8 cellular contexts compared by ENCODE assay signal in the genomic region with DNA sequence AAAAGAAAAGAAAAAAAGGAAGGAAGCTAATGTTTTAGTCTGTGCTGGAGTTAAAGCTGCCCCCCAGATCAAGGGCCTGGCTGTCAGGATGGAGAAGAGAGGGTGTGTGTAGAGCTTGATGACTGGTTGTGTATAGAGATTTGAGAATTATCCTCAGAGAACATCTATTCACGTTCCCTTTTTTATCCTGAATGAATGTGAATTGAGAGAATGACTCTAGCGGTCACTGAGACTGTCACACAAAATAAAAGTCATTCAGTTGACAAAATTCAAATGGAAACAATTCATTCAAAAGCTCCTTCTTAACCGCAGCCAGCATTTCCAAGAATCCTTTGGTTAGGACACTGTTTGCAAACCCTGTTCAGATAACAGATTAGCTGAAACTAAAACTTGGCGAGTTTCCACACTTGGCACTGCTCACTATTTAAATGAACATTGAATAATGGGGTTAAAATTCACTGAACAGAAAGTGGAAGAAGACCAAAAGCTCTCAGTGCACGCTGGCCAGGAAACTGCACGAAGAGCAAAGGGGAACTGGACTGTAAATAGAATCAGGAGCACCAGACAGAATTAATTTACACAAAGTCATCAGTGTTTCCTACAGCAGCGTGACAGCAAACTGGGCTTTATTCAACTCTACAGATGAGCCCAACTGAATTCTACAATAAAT. TPM values are rescaled to one million over a fixed set of nuclear protein-coding genes. Genes with fewer than 3 reads are reported as not detected.
DNase-seq lines count a peak whose midpoint lies in the region; ATAC-seq and TF ChIP-seq lines count a peak whose summit lies in the region.

No MANE protein-coding gene starts in this region.

- H3K36me3 ChIP-seq in body of pancreas (replicated peaks in 1 of 2; ENCODE audit: insufficient read depth in 1 of 2, low read depth in 2 of 2) = no peaks in the 10 kb centered on the region

- intact Hi-C loops in body of pancreas (cut with DNase I) = no loop called here

- ATAC-seq in GM21381 (IDR thresholded peaks at IDR 0.05; ENCODE audit: unreplicated experiment) (peak; percentile 68), body of pancreas (peak; percentile 87)

- WGBS in body of pancreas, 2 donors = 1 to 2% methylated on average over 7 of the region's 7 CpGs

- peaks cover 0 to 3% (median 0%) of the 10 kb centered on the region in 3 donors for H3K9me3 ChIP-seq in body of pancreas

- DNase-seq in DMS 273 (lab: John Stamatoyannopoulos, UW; ENCODE audit: unreplicated experiment) (peak; percentile 62), NAMALWA (ENCODE audit: low spot score) (peak; percentile 34), body of pancreas (peak; percentile 76 to 89 (median 85)), mucosa of gallbladder (ENCODE audit: low spot score) (peak; percentile 73), GF-D8 (lab: John Stamatoyannopoulos, UW) (no peak), NCI-H524 (lab: John Stamatoyannopoulos, UW) (no peak), NCI-H510A (lab: John Stamatoyannopoulos, UW) (no peak)

- H3K27ac ChIP-seq in body of pancreas = peak overlapping the region; percentile 1 to 48 (median 44)

- no peaks in the 10 kb centered on the region for H3K27me3 ChIP-seq in body of pancreas

- TF ChIP-seq CTCF in body of pancreas (IDR thresholded peaks at IDR 0.05) = peak in 1 of 7 experiments; percentile 6

- no peak overlapping the region for H3K4me3 ChIP-seq in body of pancreas

- peaks cover 16% of the 10 kb centered on the region for H3K4me1 ChIP-seq in body of pancreas

- no peak for TF ChIP-seq POLR2A in body of pancreas (IDR thresholded peaks at IDR 0.05)

RNA-seq across cellular contexts. Expression of a gene that starts 13.6 kb away (rescaled TPM):
- total RNA-seq in body of pancreas = 10 to 100 TPM; 14.3 to 35.3 TPM
- total RNA-seq in mucosa of gallbladder = 4.0 TPM

Comparison
In these comparisons a context has a peak if more than half of its experiments do, and no peak if none do; other contexts are left out.
1. DNase-seq: peak in DMS 273 (single experiment), NAMALWA (single experiment), body of pancreas (4 of 4) and mucosa of gallbladder (single experiment); none in GF-D8 (single experiment), NCI-H524 (0 of 2) and NCI-H510A (single experiment).